ENCODE assay signal across 8 cellular contexts in the genomic region with DNA sequence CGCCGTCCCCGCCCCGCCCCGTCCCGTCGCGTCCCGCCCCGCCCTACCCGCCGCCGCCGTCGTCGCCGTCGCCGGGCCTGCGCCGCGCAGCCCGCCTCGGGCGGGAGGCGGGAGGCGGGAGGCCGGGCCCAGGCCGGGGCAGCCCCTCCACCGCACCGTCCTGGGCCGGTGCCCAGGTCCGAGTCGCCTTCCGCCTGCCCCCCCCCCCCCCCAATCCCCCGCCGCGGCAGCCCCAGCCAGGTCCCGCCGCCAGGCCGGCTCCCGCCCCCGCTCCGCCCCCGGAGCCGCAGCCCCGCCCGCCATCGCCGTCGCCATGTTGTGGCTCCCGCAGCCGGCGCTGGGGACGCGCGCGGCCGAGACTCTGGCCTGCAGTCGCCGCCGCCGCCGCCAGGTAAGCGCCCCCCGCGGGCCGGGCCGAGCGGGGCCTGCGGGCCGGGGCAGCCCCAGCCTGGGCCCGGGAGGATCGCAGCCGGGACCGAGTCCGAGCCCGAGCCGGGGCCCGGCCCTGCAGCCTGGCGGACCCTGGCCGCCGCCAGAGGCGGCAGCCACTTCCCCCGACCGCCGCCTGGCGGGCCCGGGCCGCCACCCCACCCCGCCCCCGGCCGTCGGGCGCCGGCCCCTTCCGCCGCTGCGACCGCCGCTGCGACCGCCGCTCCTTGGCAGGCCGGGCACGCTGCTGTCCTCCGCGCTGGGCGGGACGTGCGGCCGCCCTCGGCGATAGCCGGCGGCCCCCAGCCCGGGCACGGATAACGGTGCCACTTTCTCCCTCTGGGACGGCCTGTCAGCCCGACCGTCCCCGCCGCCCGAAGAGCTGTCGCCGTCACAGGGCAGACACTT. TPM values are rescaled to one million over a fixed set of nuclear protein-coding genes. Genes with fewer than 3 reads are reported as not detected.
DNase-seq lines count a peak whose midpoint lies in the region; ATAC-seq and TF ChIP-seq lines count a peak whose summit lies in the region.

A gene with protein sequence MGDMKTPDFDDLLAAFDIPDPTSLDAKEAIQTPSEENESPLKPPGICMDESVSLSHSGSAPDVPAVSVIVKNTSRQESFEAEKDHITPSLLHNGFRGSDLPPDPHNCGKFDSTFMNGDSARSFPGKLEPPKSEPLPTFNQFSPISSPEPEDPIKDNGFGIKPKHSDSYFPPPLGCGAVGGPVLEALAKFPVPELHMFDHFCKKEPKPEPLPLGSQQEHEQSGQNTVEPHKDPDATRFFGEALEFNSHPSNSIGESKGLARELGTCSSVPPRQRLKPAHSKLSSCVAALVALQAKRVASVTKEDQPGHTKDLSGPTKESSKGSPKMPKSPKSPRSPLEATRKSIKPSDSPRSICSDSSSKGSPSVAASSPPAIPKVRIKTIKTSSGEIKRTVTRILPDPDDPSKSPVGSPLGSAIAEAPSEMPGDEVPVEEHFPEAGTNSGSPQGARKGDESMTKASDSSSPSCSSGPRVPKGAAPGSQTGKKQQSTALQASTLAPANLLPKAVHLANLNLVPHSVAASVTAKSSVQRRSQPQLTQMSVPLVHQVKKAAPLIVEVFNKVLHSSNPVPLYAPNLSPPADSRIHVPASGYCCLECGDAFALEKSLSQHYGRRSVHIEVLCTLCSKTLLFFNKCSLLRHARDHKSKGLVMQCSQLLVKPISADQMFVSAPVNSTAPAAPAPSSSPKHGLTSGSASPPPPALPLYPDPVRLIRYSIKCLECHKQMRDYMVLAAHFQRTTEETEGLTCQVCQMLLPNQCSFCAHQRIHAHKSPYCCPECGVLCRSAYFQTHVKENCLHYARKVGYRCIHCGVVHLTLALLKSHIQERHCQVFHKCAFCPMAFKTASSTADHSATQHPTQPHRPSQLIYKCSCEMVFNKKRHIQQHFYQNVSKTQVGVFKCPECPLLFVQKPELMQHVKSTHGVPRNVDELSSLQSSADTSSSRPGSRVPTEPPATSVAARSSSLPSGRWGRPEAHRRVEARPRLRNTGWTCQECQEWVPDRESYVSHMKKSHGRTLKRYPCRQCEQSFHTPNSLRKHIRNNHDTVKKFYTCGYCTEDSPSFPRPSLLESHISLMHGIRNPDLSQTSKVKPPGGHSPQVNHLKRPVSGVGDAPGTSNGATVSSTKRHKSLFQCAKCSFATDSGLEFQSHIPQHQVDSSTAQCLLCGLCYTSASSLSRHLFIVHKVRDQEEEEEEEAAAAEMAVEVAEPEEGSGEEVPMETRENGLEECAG (N-terminal part only) (plus strand): TSS at position 319 of the 837 bp plus-strand sequence. CDS start 34,084 bp downstream, outside the sequence.

- H3K27me3 ChIP-seq in psoas muscle (ENCODE audit: insufficient read depth in 3 of 3, low read length in 2 of 3) (no peaks in the 10 kb centered on the region), uterus (no peaks in the 10 kb centered on the region)

- H3K4me1 ChIP-seq in psoas muscle (peaks cover 67% of the 10 kb centered on the region), uterus (peaks cover 0 to 15% of the 10 kb centered on the region in 2 donors)

- H3K9me3 Mint-ChIP-seq in T-helper 1 cell treated with Interleukin-12 subunit alpha and Interleukin-12 subunit beta and Interleukin-4 antibody, amounts not matched to agents 30 μg/mL and 1 μg/mL, for 36 hours = no peaks in the 10 kb centered on the region

- H3K27ac Mint-ChIP-seq in T-helper 1 cell treated with Interleukin-12 subunit alpha and Interleukin-12 subunit beta and Interleukin-4 antibody, amounts not matched to agents 30 μg/mL and 1 μg/mL, for 36 hours = peak within 1 kb of the TSS; percentile 96

- no peaks in the 10 kb centered on the region for H3K27me3 Mint-ChIP-seq in T-helper 1 cell treated with Interleukin-12 subunit alpha and Interleukin-12 subunit beta and Interleukin-4 antibody, amounts not matched to agents 30 μg/mL and 1 μg/mL, for 36 hours (ENCODE audit: low read depth)

- H3K9me3 ChIP-seq in KOPT-K1 (ENCODE audit: insufficient read depth, low read length, poor library complexity, severe bottlenecking) (no peaks in the 10 kb centered on the region), psoas muscle (no peaks in the 10 kb centered on the region), uterus (no peaks in the 10 kb centered on the region)

- TF ChIP-seq CTCF in psoas muscle (IDR thresholded peaks at IDR 0.05) = peak; percentile 58
- peak in 3 of 4 experiments; percentile 47 to 84 (median 53) for TF ChIP-seq CTCF in uterus (IDR thresholded peaks at IDR 0.05)

- peaks cover 51% of the 10 kb centered on the region for H3K4me1 Mint-ChIP-seq in T-helper 1 cell treated with Interleukin-12 subunit alpha and Interleukin-12 subunit beta and Interleukin-4 antibody, amounts not matched to agents 30 μg/mL and 1 μg/mL, for 36 hours (ENCODE audit: low read depth)

- peak; percentile 49 to 77 for TF ChIP-seq POLR2A in uterus (IDR thresholded peaks at IDR 0.05)

- DNase-seq in GDM1 (lab: John Stamatoyannopoulos, UW) (peak; percentile 76), amniotic epithelial cell (ENCODE audit: low read depth) (peak; percentile 55), left ventricle myocardium superior (peak; percentile 94), psoas muscle (peak; percentile 88 to 93), uterus (peak; percentile 77 to 90)

- intact Hi-C loops in left ventricle myocardium superior (cut with micrococcal nuclease) = no loop called here
- intact Hi-C loops in psoas muscle (cut with DNase I) = loop anchor here (5.0 to 10.0 kb wide), 3 partner anchors 69 to 176 kb away; a partner anchor contains a TSS
- intact Hi-C loops in uterus (cut with DNase I; ENCODE audit: low total_unique reads) = no loop called here

- peaks cover 23% of the 10 kb centered on the region for H3K36me3 Mint-ChIP-seq in T-helper 1 cell treated with Interleukin-12 subunit alpha and Interleukin-12 subunit beta and Interleukin-4 antibody, amounts not matched to agents 30 μg/mL and 1 μg/mL, for 36 hours (ENCODE audit: low read depth)

- peak within 1 kb of the TSS; percentile 94 for H3K4me3 Mint-ChIP-seq in T-helper 1 cell treated with Interleukin-12 subunit alpha and Interleukin-12 subunit beta and Interleukin-4 antibody, amounts not matched to agents 30 μg/mL and 1 μg/mL, for 36 hours

- 0 to 1% (median 1%) methylated on average over 23 to 127 of the region's 127 CpGs for WGBS in psoas muscle, 3 donors

- peak within 1 kb of the TSS; percentile 92 for H3K4me3 ChIP-seq in psoas muscle
- H3K4me3 ChIP-seq in uterus = peak within 1 kb of the TSS; percentile 73 to 88

- H3K36me3 ChIP-seq in KOPT-K1 (ENCODE audit: insufficient read depth, low read length) = no peaks in the 10 kb centered on the region
- no peaks in the 10 kb centered on the region for H3K36me3 ChIP-seq in psoas muscle (ENCODE audit: insufficient read depth in 1 of 2, low read depth in 1 of 2)
- no peaks in the 10 kb centered on the region for H3K36me3 ChIP-seq in uterus

- H3K27ac ChIP-seq in KOPT-K1 (ENCODE audit: low read depth, low read length, poor library complexity, severe bottlenecking) (peak within 1 kb of the TSS; percentile 72), psoas muscle (peak within 1 kb of the TSS; percentile 99), uterus (peak within 1 kb of the TSS; percentile 99 to 100)

- ATAC-seq in GM21723 (IDR thresholded peaks at IDR 0.05; ENCODE audit: unreplicated experiment) (peak; percentile 60), left ventricle myocardium superior (peak; percentile 82), psoas muscle (peak; percentile 66 to 76 (median 72))

RNA-seq across cellular contexts. Expression of the gene that starts here (rescaled TPM):
- total RNA-seq in left ventricle myocardium superior (20.0 TPM), psoas muscle (10 to 100 TPM; 33.4 to 39.5 (median 35.5) TPM), uterus (10 to 100 TPM in 2 of 4 donors, 1 to 10 TPM in 2; 4.7 to 48.2 (median 11.7) TPM)
- polyA plus RNA-seq in psoas muscle = 10 to 100 TPM; 13.1 to 43.3 (median 14.4) TPM

Comparison
In these comparisons a context has a peak if more than half of its experiments do, and no peak if none do; other contexts are left out.
1. Peak in every context shown above with its lines: DNase-seq, ATAC-seq, H3K4me3 ChIP-seq and H3K27ac ChIP-seq.
2. intact Hi-C loops: an anchor here in psoas muscle (5.0 to 10.0 kb wide); none called in left ventricle myocardium superior and uterus.